In genomic region chr12:14239935-14240872, GRCh38 we compare ENCODE assay signal across 9 cellular contexts.
DNase-seq lines count a peak whose midpoint lies in the region; ATAC-seq, FAIRE-seq and TF ChIP-seq lines count a peak whose summit lies in the region.
"Had no signal": no experiment of that assay in that cellular context is flagged by ENCODE, and none has a peak within 500 bp of the region (broad histone marks: within the 10 kb centered on the region; RNA-seq: fewer than 3 reads in every experiment).

No MANE protein-coding gene starts in this region.

- H3K27ac ChIP-seq in VCaP, result peak overlapping the region; percentile 89
- H3K27ac ChIP-seq in keratinocyte (ENCODE audit: control insufficient read depth, insufficient read depth, low read length), result peak overlapping the region; percentile 66
- H3K27ac ChIP-seq in upper lobe of right lung, result peak overlapping the region; percentile 3

- peaks cover 3% of the 10 kb centered on the region for H3K9me3 ChIP-seq in keratinocyte (ENCODE audit: control insufficient read depth, low read depth, low read length)
- peaks cover 17% of the 10 kb centered on the region for H3K9me3 ChIP-seq in upper lobe of right lung

- H3K9ac ChIP-seq in keratinocyte (ENCODE audit: control insufficient read depth, extremely low read depth, insufficient read depth, low read length), result peak overlapping the region; percentile 36

- peak overlapping the region; percentile 64 for H3K4me3 Mint-ChIP-seq in Calu3 (ENCODE audit: low read depth, unreplicated experiment)

- ATAC-seq in GM19463 (IDR thresholded peaks at IDR 0.05; ENCODE audit: unreplicated experiment), result peak; percentile 34
- peak; percentile 37 for ATAC-seq in HG03521 (IDR thresholded peaks at IDR 0.05; ENCODE audit: unreplicated experiment)
- ATAC-seq in upper lobe of right lung, result peak; percentile 63

- DNase-seq in Calu3 (peak; percentile 79), keratinocyte (ENCODE audit: low read depth, low spot score) (no peak), upper lobe of right lung (no peak), NCI-H524 (lab: John Stamatoyannopoulos, UW) (no peak), posterior vena cava (ENCODE audit: low spot score) (no peak)

- H3K4me3 ChIP-seq in keratinocyte (ENCODE audit: control insufficient read depth in 2 of 3, extremely low read depth in 1 of 3, insufficient read depth in 2 of 3, low read depth in 1 of 3, low read length in 3 of 3), result peak overlapping the region in 2 of 3 experiments; percentile 26 to 48
- peak overlapping the region; percentile 22 for H3K4me3 ChIP-seq in upper lobe of right lung

- no peaks in the 10 kb centered on the region for H3K79me2 ChIP-seq in keratinocyte (ENCODE audit: control insufficient read depth, insufficient read depth, low read length)

- no peaks in the 10 kb centered on the region for H3K27me3 Mint-ChIP-seq in Calu3 (ENCODE audit: unreplicated experiment)

- CTCF ChIA-PET in Calu3 (lab: Charles Lee), result interaction anchor here (0.5 to 3.8 kb wide), 4 partner anchors 125 to 529 kb away, joined by 3 to 17 read pairs (median 4); partner anchors contain the start of gene ATF7IP

- dilution Hi-C loops in keratinocyte (cut with MboI; ENCODE audit: extremely low pct_ligation_motif_present, low sequenced_read_pairs), result loop anchor here (10.0 kb wide), 1 partner anchor 215 kb away; no protein-coding TSS in a partner anchor

- peaks cover 8% of the 10 kb centered on the region for H3K9me3 Mint-ChIP-seq in Calu3 (ENCODE audit: low read depth, unreplicated experiment)

- intact Hi-C loops in Calu3 (cut with micrococcal nuclease; ENCODE audit: unreplicated experiment), result loop anchor here (1.0 to 10.0 kb wide), 8 partner anchors 9 to 477 kb away; partner anchors contain the start of gene PLBD1
- intact Hi-C loops in upper lobe of right lung (cut with DNase I), result no loop called here
- intact Hi-C loops in posterior vena cava (cut with DNase I), result loop anchor here in 1 of 2 donors (10.0 kb wide), 1 partner anchor 375 kb away; no protein-coding TSS in a partner anchor

- H3K27me3 ChIP-seq in keratinocyte (ENCODE audit: control insufficient read depth, extremely low read depth, insufficient read depth, low read length) (no peaks in the 10 kb centered on the region), upper lobe of right lung (no peaks in the 10 kb centered on the region)
- H3K27me3 ChIP-seq: heart right ventricle had no signal

- no peaks in the 10 kb centered on the region for H3K9me1 ChIP-seq in keratinocyte (ENCODE audit: control insufficient read depth, extremely low read depth, insufficient read depth, low read length)

- no peak for TF ChIP-seq CTCF in Calu3 (IDR thresholded peaks at IDR 0.05; ENCODE audit: unreplicated experiment)
- TF ChIP-seq CTCF in VCaP (conservative IDR thresholded peaks at IDR 0.05), result no peak
- no peak for TF ChIP-seq CTCF in keratinocyte (optimal IDR thresholded peaks at IDR 0.05 in 1 of 3, IDR thresholded peaks at IDR 0.05 in 1 of 3, conservative IDR thresholded peaks at IDR 0.05 in 1 of 3; ENCODE audit: extremely low read depth in 1 of 3, insufficient read depth in 2 of 3, low read length in 3 of 3)
- TF ChIP-seq CTCF in upper lobe of right lung (IDR thresholded peaks at IDR 0.05), result no peak

- peak overlapping the region; percentile 85 for H3K4me2 ChIP-seq in keratinocyte (ENCODE audit: control insufficient read depth, extremely low read depth, insufficient read depth, low read depth, low read length)

- no TSS peak for BruUV-seq in Calu3 (replicated peaks; lab: Mats Ljungman, UMichigan)

- H3K4me1 Mint-ChIP-seq in Calu3 (ENCODE audit: low read depth, unreplicated experiment), result peaks cover 41% of the 10 kb centered on the region

- peak overlapping the region; percentile 93 for H3K27ac Mint-ChIP-seq in Calu3 (ENCODE audit: unreplicated experiment)

- no peaks in the 10 kb centered on the region for H4K20me1 ChIP-seq in keratinocyte (ENCODE audit: control insufficient read depth, extremely low read depth, insufficient read depth, low read length)

- FAIRE-seq in keratinocyte (lab: Jason Lieb, UNC), result peak; percentile 43

- no peaks in the 10 kb centered on the region for H3K36me3 ChIP-seq in keratinocyte (ENCODE audit: control insufficient read depth in 2 of 2, extremely low read depth in 1 of 2, insufficient read depth in 2 of 2, low read length in 2 of 2)
- H3K36me3 ChIP-seq in upper lobe of right lung, result no peaks in the 10 kb centered on the region
- H3K36me3 ChIP-seq: heart right ventricle had no signal

- peaks cover 20% of the 10 kb centered on the region for H3K36me3 Mint-ChIP-seq in Calu3 (ENCODE audit: insufficient read depth, unreplicated experiment)

- peaks cover 16% of the 10 kb centered on the region for H3K4me1 ChIP-seq in keratinocyte (ENCODE audit: control insufficient read depth, extremely low read depth, insufficient read depth, low read length)
- peaks cover 9% of the 10 kb centered on the region for H3K4me1 ChIP-seq in upper lobe of right lung

- H2AFZ ChIP-seq in keratinocyte (ENCODE audit: control insufficient read depth, low read length), result peak overlapping the region; percentile 95

Comparison
In these comparisons a context has a peak if more than half of its experiments do, and no peak if none do; other contexts are left out.
1. H3K27ac ChIP-seq: peak in every context shown above with its lines; median percentile 89 in VCaP; 66 in keratinocyte; 3 in upper lobe of right lung.